ENCODE assay signal across 7 cellular contexts in genomic region chr16:88570691-88571092, GRCh38. TPM values are rescaled to one million over a fixed set of nuclear protein-coding genes. Genes with fewer than 3 reads are reported as not detected.
DNase-seq lines count a peak whose midpoint lies in the region; ATAC-seq lines count a peak whose summit lies in the region.

No MANE protein-coding gene starts in this region.

- no peaks in the 10 kb centered on the region for H3K27me3 ChIP-seq in neuronal stem cell (ENCODE audit: control insufficient read depth in 3 of 3, insufficient read depth in 3 of 3, low read depth in 1 of 3, low read length in 3 of 3)

- peak; percentile 34 for ATAC-seq in GM19438 (IDR thresholded peaks at IDR 0.05; ENCODE audit: low read depth, unreplicated experiment)

- H3K23ac ChIP-seq in neuronal stem cell (ENCODE audit: low read depth, low read length, poor library complexity): peak overlapping the region; percentile 98

- H3K27ac ChIP-seq in epithelial cell of prostate (peak overlapping the region; percentile 71), neuronal stem cell (replicated peaks; ENCODE audit: low read length) (no peak overlapping the region)

- H3K79me1 ChIP-seq in neuronal stem cell (ENCODE audit: low read depth, low read length): peaks cover 14% of the 10 kb centered on the region

- peak overlapping the region; percentile 94 to 98 for H3K4me3 ChIP-seq in neuronal stem cell (ENCODE audit: low read length in 2 of 2)

- no peak overlapping the region for H3K4ac ChIP-seq in neuronal stem cell (ENCODE audit: low read length)

- H2BK5ac ChIP-seq in neuronal stem cell (ENCODE audit: low read length): peak overlapping the region; percentile 88

- H2AK5ac ChIP-seq in neuronal stem cell (ENCODE audit: low read depth, low read length): no peak overlapping the region

- H2BK120ac ChIP-seq in neuronal stem cell (ENCODE audit: low read depth, low read length): no peak overlapping the region

- peaks cover 5 to 9% of the 10 kb centered on the region in 2 donors for H3K4me1 ChIP-seq in neuronal stem cell (ENCODE audit: control insufficient read depth in 2 of 2, insufficient read depth in 1 of 2, low read depth in 1 of 2, low read length in 2 of 2)

- H4K8ac ChIP-seq in neuronal stem cell (ENCODE audit: low read depth, low read length): no peak overlapping the region

- H3K9me3 ChIP-seq in neuronal stem cell (replicated peaks in 1 of 2; ENCODE audit: control insufficient read depth in 2 of 2, insufficient read depth in 1 of 2, low read depth in 1 of 2, low read length in 2 of 2): peaks cover 0 to 3% of the 10 kb centered on the region in 2 donors

- H3K4me2 ChIP-seq in neuronal stem cell (ENCODE audit: insufficient read depth, low read length, poor library complexity, severe bottlenecking): peak overlapping the region; percentile 84

- peak overlapping the region; percentile 42 for H3K18ac ChIP-seq in neuronal stem cell (ENCODE audit: low read length)

- H3K9ac ChIP-seq in neuronal stem cell (ENCODE audit: low read depth, low read length, poor library complexity): peak overlapping the region; percentile 99

- H2AFZ ChIP-seq in neuronal stem cell (ENCODE audit: low read length): peak overlapping the region; percentile 96

- DNase-seq in HT-29 (ENCODE audit: low spot score) (peak; percentile 26), epithelial cell of prostate (ENCODE audit: low read depth, low spot score) (no peak), neuronal stem cell (ENCODE audit: low spot score) (no peak), cortex of kidney (lab: John Stamatoyannopoulos, UW) (no peak), SW 1271 (lab: John Stamatoyannopoulos, UW) (no peak)
- peak; percentile 46 to 47 for DNase-seq in activated CD4-positive, alpha-beta T cell treated with anti-CD3 and anti-CD28 coated beads for 4 hours

- no peak overlapping the region for H2BK12ac ChIP-seq in neuronal stem cell (ENCODE audit: low read length)

- no CpG with 5 or more reads among the region's 35 CpGs for WGBS in neuronal stem cell (ENCODE audit: extremely low coverage in 2 of 2, insufficient read length in 2 of 2, insufficient replicate concordance in 1 of 2), 2 donors

- peak overlapping the region; percentile 9 for H3K14ac ChIP-seq in neuronal stem cell (ENCODE audit: low read length)

- no peak overlapping the region for H2BK15ac ChIP-seq in neuronal stem cell (ENCODE audit: low read length)

- H3K36me3 ChIP-seq in neuronal stem cell (replicated peaks in 1 of 2; ENCODE audit: control insufficient read depth in 2 of 2, insufficient read depth in 2 of 2, low read length in 2 of 2): peaks cover 12 to 38% of the 10 kb centered on the region in 2 donors

- H4K91ac ChIP-seq in neuronal stem cell (ENCODE audit: low read depth, low read length, poor library complexity): no peak overlapping the region

RNA-seq across cellular contexts. Expression of gene ZC3H18, which starts 0.5 kb away (rescaled TPM):
- 20.2 and 28.9 TPM in 2 replicates for total RNA-seq in HT-29 (2014; rRNA removed; shearing (Covaris generic))
- polyA plus RNA-seq in neuronal stem cell (2013, experiment 1 of 2): 48.7 TPM
- 49.9 TPM for polyA plus RNA-seq in neuronal stem cell (2013, experiment 2 of 2)

Comparison
In these comparisons a context has a peak if more than half of its experiments do, and no peak if none do; other contexts are left out.
1. DNase-seq: peak in HT-29 (single experiment) and activated CD4-positive, alpha-beta T cell treated with anti-CD3 and anti-CD28 coated beads for 4 hours (2 of 2); none in epithelial cell of prostate (single experiment), neuronal stem cell (single experiment), cortex of kidney (single experiment) and SW 1271 (0 of 2).